ENCODE assay signal across 8 cellular contexts in the genomic region with DNA sequence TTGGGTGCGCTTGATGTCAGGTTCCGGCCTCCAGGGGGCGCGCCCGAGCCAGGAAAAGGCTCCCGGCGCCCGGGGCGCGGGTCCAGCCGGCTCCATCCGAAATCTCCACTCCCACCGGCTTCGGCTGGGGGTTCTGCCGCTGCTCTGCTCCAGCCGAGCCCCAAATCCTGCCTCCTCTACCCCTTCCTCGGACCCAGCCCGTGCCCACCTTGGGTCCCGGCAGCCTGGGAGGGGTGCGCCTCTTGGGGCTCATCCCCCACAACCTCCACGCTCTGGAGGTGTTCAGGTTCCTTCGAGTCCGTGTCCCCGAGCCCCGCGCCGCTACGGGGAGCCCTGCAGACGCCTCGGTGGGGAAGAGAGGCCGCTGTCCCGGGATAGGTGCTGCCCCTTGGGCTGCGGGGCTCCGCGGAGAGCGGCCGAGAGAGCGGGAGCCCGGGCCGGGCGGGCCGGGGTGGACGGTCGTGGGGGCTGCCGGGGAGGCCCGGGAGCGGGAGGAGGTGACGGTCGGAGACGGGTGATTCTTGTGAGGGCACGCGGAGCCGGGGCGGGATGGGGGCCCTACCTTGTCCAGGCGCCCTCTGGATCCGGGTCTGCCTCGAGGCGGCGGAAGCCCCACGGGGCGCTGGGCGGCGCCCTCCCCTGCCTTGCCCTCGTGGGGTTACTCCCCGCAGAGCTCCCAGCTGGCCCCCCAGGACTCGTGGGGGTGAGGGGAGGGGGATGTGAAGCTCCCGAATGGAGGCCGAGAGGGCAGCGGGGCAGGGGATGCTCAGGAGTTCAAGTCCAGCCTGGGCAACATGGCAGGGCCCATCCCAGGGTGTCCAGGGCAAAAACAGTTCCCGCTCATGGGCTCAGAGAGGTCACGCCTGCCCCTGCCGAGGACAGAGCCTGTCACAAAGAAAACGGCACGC. TPM values are rescaled to one million over a fixed set of nuclear protein-coding genes. Genes with fewer than 3 reads are reported as not detected.
DNase-seq lines count a peak whose midpoint lies in the region; ATAC-seq and TF ChIP-seq lines count a peak whose summit lies in the region.

No MANE protein-coding gene starts in this region.

- H4K5ac ChIP-seq in H9 (ENCODE audit: insufficient read length, low read depth, low read length), result no peak overlapping the region

- no peak overlapping the region for H4K8ac ChIP-seq in H9 (replicated peaks; ENCODE audit: insufficient read length, low read depth, low read length)

- H4K20me1 ChIP-seq in H9 (ENCODE audit: control insufficient read depth, insufficient read depth, insufficient read length) (no peaks in the 10 kb centered on the region), OCI-LY1 (ENCODE audit: insufficient read depth, low read length) (no peaks in the 10 kb centered on the region)

- no peak overlapping the region for H2BK120ac ChIP-seq in H9 (ENCODE audit: low read depth, low read length, poor library complexity, severe bottlenecking)

- H2BK20ac ChIP-seq in H9 (ENCODE audit: low read depth, low read length, poor library complexity, severe bottlenecking), result no peak overlapping the region

- POLR2A ChIA-PET in CD8-positive, alpha-beta memory T cell (lab: Charles Lee), result no interaction called here
- POLR2A ChIA-PET in naive thymus-derived CD4-positive, alpha-beta T cell (lab: Charles Lee), result no interaction called here

- no peak overlapping the region for H2BK15ac ChIP-seq in H9 (ENCODE audit: low read depth, low read length)

- H3K27ac Mint-ChIP-seq in CD8-positive, alpha-beta memory T cell, result peak overlapping the region in 1 of 8 donors; percentile 43
- no peak overlapping the region for H3K27ac Mint-ChIP-seq in H9
- H3K27ac Mint-ChIP-seq in activated T-cell treated with anti-CD3 and anti-CD28 coated beads, Interleukin-2, amount 50 U/mL, for 24 hours, result no peak overlapping the region
- no peak overlapping the region for H3K27ac Mint-ChIP-seq in naive thymus-derived CD4-positive, alpha-beta T cell
- peak overlapping the region; percentile 79 for H3K27ac Mint-ChIP-seq in stimulated activated memory B cell treated with anti-CD40 and anti-IgM and Interleukin-4, amounts not matched to agents 10 μg/mL and 1 μg/mL and 100 μg/mL, for 72 hours

- no peaks in the 10 kb centered on the region; the same call in 1 of the 2 replicates for H3F3A ChIP-seq in OCI-LY1 (ENCODE audit: insufficient read depth, low read length)

- H3K4me2 ChIP-seq in H9 (ENCODE audit: insufficient read depth, insufficient read length, low read length), result peak overlapping the region; percentile 64
- H3K4me2 ChIP-seq in OCI-LY1 (ENCODE audit: low read length), result peak overlapping the region; percentile 89

- H3K79me2 ChIP-seq in H9 (ENCODE audit: insufficient read depth, low read length), result no peaks in the 10 kb centered on the region
- H3K79me2 ChIP-seq in OCI-LY1 (ENCODE audit: insufficient read depth, low read length), result no peaks in the 10 kb centered on the region

- peaks cover 0 to 4% (median 0%) of the 10 kb centered on the region in 3 donors for H3K4me1 Mint-ChIP-seq in CD8-positive, alpha-beta memory T cell
- no peaks in the 10 kb centered on the region for H3K4me1 Mint-ChIP-seq in H9
- no peaks in the 10 kb centered on the region for H3K4me1 Mint-ChIP-seq in activated T-cell treated with anti-CD3 and anti-CD28 coated beads, Interleukin-2, amount 50 U/mL, for 24 hours (ENCODE audit: low read depth)
- H3K4me1 Mint-ChIP-seq in naive thymus-derived CD4-positive, alpha-beta T cell, result peaks cover 0 to 4% (median 0%) of the 10 kb centered on the region in 7 donors
- peaks cover 37% of the 10 kb centered on the region for H3K4me1 Mint-ChIP-seq in stimulated activated memory B cell treated with anti-CD40 and anti-IgM and Interleukin-4, amounts not matched to agents 10 μg/mL and 1 μg/mL and 100 μg/mL, for 72 hours

- H3K18ac ChIP-seq in H9 (ENCODE audit: insufficient read length, low read depth, low read length), result peak overlapping the region; percentile 70

- peak overlapping the region; percentile 39 for H3K9ac ChIP-seq in H9 (ENCODE audit: extremely low read depth, insufficient read length, low read length)
- peak overlapping the region; percentile 57 for H3K9ac ChIP-seq in OCI-LY1 (ENCODE audit: low read length)

- peaks cover 3% of the 10 kb centered on the region for H3K23me2 ChIP-seq in H9 (ENCODE audit: insufficient read length, low read depth, low read length, poor library complexity, severe bottlenecking)

- no peaks in the 10 kb centered on the region for H3K9me3 ChIP-seq in CD8-positive, alpha-beta memory T cell (ENCODE audit: low read length)
- H3K9me3 ChIP-seq in H9 (ENCODE audit: control insufficient read depth, low read depth, low read length) (no peaks in the 10 kb centered on the region), OCI-LY1 (ENCODE audit: low read length) (no peaks in the 10 kb centered on the region)
- no peaks in the 10 kb centered on the region for H3K9me3 ChIP-seq in naive thymus-derived CD4-positive, alpha-beta T cell (ENCODE audit: control insufficient read depth in 2 of 3, low read length in 3 of 3)

- no peak overlapping the region for H4K91ac ChIP-seq in H9 (ENCODE audit: insufficient read length, low read depth, low read length)

- no peak overlapping the region for H3T11ph ChIP-seq in H9 (ENCODE audit: low read length)

- H3K36me3 ChIP-seq in CD8-positive, alpha-beta memory T cell (ENCODE audit: insufficient read depth, low read length), result no peaks in the 10 kb centered on the region
- no peaks in the 10 kb centered on the region for H3K36me3 ChIP-seq in OCI-LY1 (ENCODE audit: insufficient read depth, low read length)
- no peaks in the 10 kb centered on the region for H3K36me3 ChIP-seq in naive thymus-derived CD4-positive, alpha-beta T cell (ENCODE audit: control insufficient read depth in 2 of 3, insufficient read depth in 3 of 3, low read length in 3 of 3)

- H2AK5ac ChIP-seq in H9 (ENCODE audit: insufficient read length, low read length), result no peak overlapping the region

- no peaks in the 10 kb centered on the region for H3K4me1 ChIP-seq in CD8-positive, alpha-beta memory T cell (ENCODE audit: insufficient read depth, low read length)
- H3K4me1 ChIP-seq in H9 (ENCODE audit: insufficient read depth, low read length), result no peaks in the 10 kb centered on the region
- peaks cover 35% of the 10 kb centered on the region for H3K4me1 ChIP-seq in OCI-LY1 (ENCODE audit: insufficient read depth, low read length, severe bottlenecking)
- no peaks in the 10 kb centered on the region for H3K4me1 ChIP-seq in naive thymus-derived CD4-positive, alpha-beta T cell (ENCODE audit: control insufficient read depth in 2 of 2, insufficient read depth in 2 of 2, low read length in 2 of 2)

- no peaks in the 10 kb centered on the region for H3K36me3 Mint-ChIP-seq in CD8-positive, alpha-beta memory T cell
- H3K36me3 Mint-ChIP-seq in H9 (ENCODE audit: insufficient read depth in 1 of 3, low read depth in 3 of 3), result no peaks in the 10 kb centered on the region
- H3K36me3 Mint-ChIP-seq in activated T-cell treated with anti-CD3 and anti-CD28 coated beads, Interleukin-2, amount 50 U/mL, for 24 hours (ENCODE audit: low read depth), result no peaks in the 10 kb centered on the region
- no peaks in the 10 kb centered on the region for H3K36me3 Mint-ChIP-seq in naive thymus-derived CD4-positive, alpha-beta T cell
- H3K36me3 Mint-ChIP-seq in stimulated activated memory B cell treated with anti-CD40 and anti-IgM and Interleukin-4, amounts not matched to agents 10 μg/mL and 1 μg/mL and 100 μg/mL, for 72 hours, result no peaks in the 10 kb centered on the region

- no peaks in the 10 kb centered on the region for H3K79me1 ChIP-seq in H9 (ENCODE audit: insufficient read depth, low read depth, low read length, poor library complexity, severe bottlenecking)

- CTCF ChIA-PET in CD8-positive, alpha-beta memory T cell (lab: Charles Lee), result interaction anchor here (1.5 to 1.9 kb wide), 3 partner anchors 9 to 41 kb away, joined by 4 to 5 read pairs (median 5); a partner anchor contains a TSS
- CTCF ChIA-PET in naive thymus-derived CD4-positive, alpha-beta T cell (lab: Charles Lee), result no interaction called here

- no peak overlapping the region for H2AFZ ChIP-seq in H9 (ENCODE audit: low read length)
- H2AFZ ChIP-seq in OCI-LY1 (ENCODE audit: low read length), result no peak overlapping the region

- H3K23ac ChIP-seq in H9 (ENCODE audit: insufficient read length, low read depth, low read length), result no peak overlapping the region

- peak overlapping the region; percentile 90 for H3K14ac ChIP-seq in H9 (ENCODE audit: insufficient read depth, low read length)

- no CpG with 5 or more reads among the region's 74 CpGs for WGBS in H9 (ENCODE audit: extremely low coverage, insufficient read length, low lambda C conversion rate)

- peak; percentile 88 for TF ChIP-seq CTCF in H9 (conservative IDR thresholded peaks at IDR 0.05)
- peak; percentile 79 for TF ChIP-seq CTCF in OCI-LY1 (IDR thresholded peaks at IDR 0.05; ENCODE audit: low read length)

- no peaks in the 10 kb centered on the region for H3K9me2 ChIP-seq in OCI-LY1 (ENCODE audit: low read depth, low read length)

- H3K27me3 ChIP-seq in CD8-positive, alpha-beta memory T cell (ENCODE audit: insufficient read depth, low read length, poor library complexity, severe bottlenecking), result no peaks in the 10 kb centered on the region
- H3K27me3 ChIP-seq in H9 (ENCODE audit: insufficient read depth, low read length) (no peaks in the 10 kb centered on the region; the same call in 1 of the 2 replicates), OCI-LY1 (ENCODE audit: insufficient read depth, low read length) (no peaks in the 10 kb centered on the region)
- H3K27me3 ChIP-seq in naive thymus-derived CD4-positive, alpha-beta T cell (ENCODE audit: control insufficient read depth in 2 of 2, insufficient read depth in 2 of 2, low read length in 2 of 2), result no peaks in the 10 kb centered on the region

- peak; percentile 69 to 83 (median 79) for DNase-seq in CD8-positive, alpha-beta memory T cell
- DNase-seq in H9, result peak; percentile 86
- peak; percentile 88 for DNase-seq in activated T-cell treated with anti-CD3 and anti-CD28 coated beads, Interleukin-2, amount 50 U/mL, for 24 hours
- peak; percentile 55 for DNase-seq in fibroblast of gingiva (ENCODE audit: low read depth)
- DNase-seq in naive thymus-derived CD4-positive, alpha-beta T cell, result peak; percentile 61 to 87 (median 77)

- H3K4me3 Mint-ChIP-seq in CD8-positive, alpha-beta memory T cell, result peak overlapping the region; percentile 42 to 89 (median 71)
- peak overlapping the region; percentile 48 to 74 for H3K4me3 Mint-ChIP-seq in H9
- H3K4me3 Mint-ChIP-seq in activated T-cell treated with anti-CD3 and anti-CD28 coated beads, Interleukin-2, amount 50 U/mL, for 24 hours, result peak overlapping the region; percentile 67
- H3K4me3 Mint-ChIP-seq in naive thymus-derived CD4-positive, alpha-beta T cell, result peak overlapping the region; percentile 48 to 77 (median 70)
- H3K4me3 Mint-ChIP-seq in stimulated activated memory B cell treated with anti-CD40 and anti-IgM and Interleukin-4, amounts not matched to agents 10 μg/mL and 1 μg/mL and 100 μg/mL, for 72 hours, result peak overlapping the region; percentile 83

- no peak overlapping the region for H2BK12ac ChIP-seq in H9 (ENCODE audit: insufficient read length, low read depth, low read length)

- intact Hi-C loops in naive thymus-derived CD4-positive, alpha-beta T cell (cut with micrococcal nuclease), result loop anchor here (1.0 to 5.0 kb wide), 5 partner anchors 13 to 372 kb away; a partner anchor contains a TSS

- peak overlapping the region; percentile 51 for H3K4me3 ChIP-seq in CD8-positive, alpha-beta memory T cell (ENCODE audit: low read length)
- H3K4me3 ChIP-seq in OCI-LY1 (ENCODE audit: low read depth, low read length, poor library complexity, severe bottlenecking), result peak overlapping the region; percentile 60
- H3K4me3 ChIP-seq in naive thymus-derived CD4-positive, alpha-beta T cell (ENCODE audit: low read length), result peak overlapping the region; percentile 66

- H3K27me3 Mint-ChIP-seq in CD8-positive, alpha-beta memory T cell, result peaks cover 0 to 6% of the 10 kb centered on the region in 2 donors
- peaks cover 49% of the 10 kb centered on the region for H3K27me3 Mint-ChIP-seq in H9 (ENCODE audit: low read depth)
- H3K27me3 Mint-ChIP-seq in activated T-cell treated with anti-CD3 and anti-CD28 coated beads, Interleukin-2, amount 50 U/mL, for 24 hours, result peaks cover 7% of the 10 kb centered on the region
- peaks cover 0 to 21% (median 0%) of the 10 kb centered on the region in 5 donors for H3K27me3 Mint-ChIP-seq in naive thymus-derived CD4-positive, alpha-beta T cell
- no peaks in the 10 kb centered on the region for H3K27me3 Mint-ChIP-seq in stimulated activated memory B cell treated with anti-CD40 and anti-IgM and Interleukin-4, amounts not matched to agents 10 μg/mL and 1 μg/mL and 100 μg/mL, for 72 hours

- H3K56ac ChIP-seq in H9 (ENCODE audit: insufficient read length, low read depth, low read length), result no peak overlapping the region

- H3K27ac ChIP-seq in CD8-positive, alpha-beta memory T cell (ENCODE audit: low read depth, low read length), result no peak overlapping the region
- H3K27ac ChIP-seq in H9 (ENCODE audit: insufficient read length, low read depth, low read length) (no peak overlapping the region), OCI-LY1 (ENCODE audit: low read depth, low read length, poor library complexity, severe bottlenecking) (no peak overlapping the region)
- H3K27ac ChIP-seq in naive thymus-derived CD4-positive, alpha-beta T cell (ENCODE audit: low read depth, low read length), result no peak overlapping the region

- no peak overlapping the region for H3K4ac ChIP-seq in H9 (ENCODE audit: low read depth, low read length)

- peak; percentile 95 for ATAC-seq in naive thymus-derived CD4-positive, alpha-beta T cell
- peak; percentile 70 for ATAC-seq in stimulated activated memory B cell treated with anti-CD40 and anti-IgM and Interleukin-4, amounts not matched to agents 10 μg/mL and 1 μg/mL and 100 μg/mL, for 72 hours
- ATAC-seq in HG02678 (IDR thresholded peaks at IDR 0.05; ENCODE audit: unreplicated experiment), result no peak

- no peak overlapping the region for H2BK5ac ChIP-seq in H9 (ENCODE audit: insufficient read length, low read length)

- H3K9me3 Mint-ChIP-seq in CD8-positive, alpha-beta memory T cell, result no peaks in the 10 kb centered on the region
- H3K9me3 Mint-ChIP-seq in H9, result peaks cover 0 to 2% of the 10 kb centered on the region in 2 experiments; a peak in 1 of 5 replicates
- H3K9me3 Mint-ChIP-seq in activated T-cell treated with anti-CD3 and anti-CD28 coated beads, Interleukin-2, amount 50 U/mL, for 24 hours, result no peaks in the 10 kb centered on the region
- H3K9me3 Mint-ChIP-seq in naive thymus-derived CD4-positive, alpha-beta T cell, result no peaks in the 10 kb centered on the region
- no peaks in the 10 kb centered on the region for H3K9me3 Mint-ChIP-seq in stimulated activated memory B cell treated with anti-CD40 and anti-IgM and Interleukin-4, amounts not matched to agents 10 μg/mL and 1 μg/mL and 100 μg/mL, for 72 hours

RNA-seq across cellular contexts. Expression of a gene that starts 13.2 kb away (rescaled TPM):
- total RNA-seq in CD8-positive, alpha-beta memory T cell, result 10 to 100 TPM; 70.9 to 75.1 TPM
- 105 TPM for polyA plus RNA-seq in CD8-positive, alpha-beta memory T cell
- total RNA-seq in H9 (2021), result 97.4 and 99.7 TPM in 2 replicates
- total RNA-seq in naive thymus-derived CD4-positive, alpha-beta T cell, result 10 to 100 TPM; 34.3 to 70.6 (median 42.3) TPM
- polyA plus RNA-seq in naive thymus-derived CD4-positive, alpha-beta T cell, result 10 to 100 TPM; 38.8 to 74.1 TPM

RNA-seq across cellular contexts. Expression of a gene that starts 22.0 kb away (rescaled TPM):
- under 1 TPM; 0.51 to 0.74 TPM for total RNA-seq in CD8-positive, alpha-beta memory T cell
- polyA plus RNA-seq in CD8-positive, alpha-beta memory T cell, result 0.51 TPM
- 0.48 and 0.68 TPM in 2 replicates for total RNA-seq in H9 (2021)
- total RNA-seq in naive thymus-derived CD4-positive, alpha-beta T cell, result 1 to 10 TPM; 1.1 to 5.0 (median 1.5) TPM
- polyA plus RNA-seq in naive thymus-derived CD4-positive, alpha-beta T cell, result under 1 TPM; 0.35 to 0.45 TPM

RNA-seq across cellular contexts. Expression of a gene that starts 47.7 kb away (rescaled TPM):
- total RNA-seq in CD8-positive, alpha-beta memory T cell, result 10 to 100 TPM; 80.0 to 82.8 TPM
- polyA plus RNA-seq in CD8-positive, alpha-beta memory T cell, result 78.0 TPM
- total RNA-seq in H9 (2021), result 90.8 and 91.6 TPM in 2 replicates
- total RNA-seq in naive thymus-derived CD4-positive, alpha-beta T cell, result 10 to 100 TPM; 62.5 to 86.7 (median 75.2) TPM
- 100 to 1,000 TPM in 1 of 2 donors, 10 to 100 TPM in 1; 60.7 to 109 TPM for polyA plus RNA-seq in naive thymus-derived CD4-positive, alpha-beta T cell

RNA-seq across cellular contexts. Expression of a gene that starts 58.3 kb away (rescaled TPM):
- total RNA-seq in CD8-positive, alpha-beta memory T cell, result not detected
- polyA plus RNA-seq in CD8-positive, alpha-beta memory T cell, result not detected
- total RNA-seq in H9 (2021), result 3.4 and 4.8 TPM in 2 replicates
- not detected for total RNA-seq in naive thymus-derived CD4-positive, alpha-beta T cell
- not detected for polyA plus RNA-seq in naive thymus-derived CD4-positive, alpha-beta T cell
